Comparison of ENCODE assay signal across 8 cellular contexts in genomic region chr9:84670106-84670800, GRCh38. TPM values are rescaled to one million over a fixed set of nuclear protein-coding genes. Genes with fewer than 3 reads are reported as not detected.
DNase-seq lines count a peak whose midpoint lies in the region; ATAC-seq and TF ChIP-seq lines count a peak whose summit lies in the region.

No MANE protein-coding gene starts in this region.

- peaks cover 4% of the 10 kb centered on the region; the same call in 1 of the 2 replicates for H3K4me1 ChIP-seq in GM23338 (ENCODE audit: insufficient read depth)
- H3K4me1 ChIP-seq in skeletal muscle satellite cell (ENCODE audit: control insufficient read depth, insufficient read depth, low read length): peaks cover 19% of the 10 kb centered on the region

- peak overlapping the region; percentile 75 for H3K4me3 ChIP-seq in GM23338
- peak overlapping the region; percentile 22 for H3K4me3 ChIP-seq in iPS-11a (ENCODE audit: low read depth, low read length)
- no peak overlapping the region for H3K4me3 ChIP-seq in skeletal muscle satellite cell (ENCODE audit: low read length)

- no peaks in the 10 kb centered on the region for H4K20me1 ChIP-seq in GM23338 (replicated peaks; ENCODE audit: insufficient read depth)

- H3K9me3 ChIP-seq in skeletal muscle satellite cell (replicated peaks; ENCODE audit: low read length): no peaks in the 10 kb centered on the region

- TF ChIP-seq CTCF in GM23338 (conservative IDR thresholded peaks at IDR 0.05; ENCODE audit: low read depth in 2 of 2): peak in 1 of 2 experiments; percentile 23; a peak in 1 of 4 replicates

- H3K9me2 ChIP-seq in GM23338 (ENCODE audit: insufficient read depth): no peaks in the 10 kb centered on the region

- H3K27me3 ChIP-seq in GM23338 (ENCODE audit: insufficient read depth) (peaks cover 78% of the 10 kb centered on the region), skeletal muscle satellite cell (ENCODE audit: control insufficient read depth, insufficient read depth, low read length) (peaks cover 48% of the 10 kb centered on the region)

- peak; percentile 59 for ATAC-seq in GM23338
- ATAC-seq in HG02970 (IDR thresholded peaks at IDR 0.05; ENCODE audit: low FRiP score, unreplicated experiment): no peak

- H3K4me3 Mint-ChIP-seq in GM23338: peak overlapping the region; percentile 71

- H3K79me2 ChIP-seq in GM23338 (replicated peaks; ENCODE audit: insufficient read depth): no peaks in the 10 kb centered on the region

- peak overlapping the region; percentile 90 for H2AFZ ChIP-seq in GM23338

- no peak overlapping the region for H3K27ac Mint-ChIP-seq in GM23338

- H3K27ac ChIP-seq in GM23338 (ENCODE audit: low read depth) (no peak overlapping the region), angular gyrus (ENCODE audit: low read depth, low read length) (peak overlapping the region; percentile 93)

- no peaks in the 10 kb centered on the region for H3F3A ChIP-seq in GM23338 (replicated peaks; ENCODE audit: low read depth)

- DNase-seq in GM23338 (ENCODE audit: low spot score) (peak; percentile 75), GDM1 (lab: John Stamatoyannopoulos, UW) (no peak), NCI-H345 treated with DMSO at 0.1 percent for 48 hours (lab: John Stamatoyannopoulos, UW; ENCODE audit: unreplicated experiment) (no peak)
- no peak for DNase-seq in activated CD4-positive, CD25-positive, alpha-beta regulatory T cell (lab: John Stamatoyannopoulos, UW)

- no peaks in the 10 kb centered on the region for H3K36me3 Mint-ChIP-seq in GM23338 (ENCODE audit: low read depth)

- no peaks in the 10 kb centered on the region; the same call in 1 of the 3 replicates for H3K9me3 Mint-ChIP-seq in GM23338

- H3K9ac ChIP-seq in skeletal muscle satellite cell (ENCODE audit: low read depth, low read length): no peak overlapping the region

- H3K4me1 Mint-ChIP-seq in GM23338: peaks cover 13% of the 10 kb centered on the region

- H3K27me3 Mint-ChIP-seq in GM23338 (ENCODE audit: insufficient read depth, low read depth, poor library complexity): peaks cover 51% of the 10 kb centered on the region

- H3K36me3 ChIP-seq in GM23338 (ENCODE audit: insufficient read depth) (no peaks in the 10 kb centered on the region), skeletal muscle satellite cell (ENCODE audit: insufficient read depth, low read length) (no peaks in the 10 kb centered on the region)

- H3K4me2 ChIP-seq in GM23338 (peak overlapping the region; percentile 94), skeletal muscle satellite cell (ENCODE audit: low read length) (peak overlapping the region; percentile 97)

TF ChIP-seq in GM23338, 12 proteins besides CTCF, POLR2A, EP300 and RAD21:
- TF ChIP-seq EZH2 (IDR thresholded peaks at IDR 0.05; ENCODE audit: low read depth, unreplicated experiment) (peak; percentile 50), ZNF462 (CRISPR knock-in tag; IDR thresholded peaks at IDR 0.05) (no peak), ZNF331 (CRISPR knock-in tag; IDR thresholded peaks at IDR 0.05; ENCODE audit: low read depth) (no peak), EZH2phosphoT487 (IDR thresholded peaks at IDR 0.05; ENCODE audit: unreplicated experiment) (peak; percentile 48)
- TF ChIP-seq, protein P1, sequence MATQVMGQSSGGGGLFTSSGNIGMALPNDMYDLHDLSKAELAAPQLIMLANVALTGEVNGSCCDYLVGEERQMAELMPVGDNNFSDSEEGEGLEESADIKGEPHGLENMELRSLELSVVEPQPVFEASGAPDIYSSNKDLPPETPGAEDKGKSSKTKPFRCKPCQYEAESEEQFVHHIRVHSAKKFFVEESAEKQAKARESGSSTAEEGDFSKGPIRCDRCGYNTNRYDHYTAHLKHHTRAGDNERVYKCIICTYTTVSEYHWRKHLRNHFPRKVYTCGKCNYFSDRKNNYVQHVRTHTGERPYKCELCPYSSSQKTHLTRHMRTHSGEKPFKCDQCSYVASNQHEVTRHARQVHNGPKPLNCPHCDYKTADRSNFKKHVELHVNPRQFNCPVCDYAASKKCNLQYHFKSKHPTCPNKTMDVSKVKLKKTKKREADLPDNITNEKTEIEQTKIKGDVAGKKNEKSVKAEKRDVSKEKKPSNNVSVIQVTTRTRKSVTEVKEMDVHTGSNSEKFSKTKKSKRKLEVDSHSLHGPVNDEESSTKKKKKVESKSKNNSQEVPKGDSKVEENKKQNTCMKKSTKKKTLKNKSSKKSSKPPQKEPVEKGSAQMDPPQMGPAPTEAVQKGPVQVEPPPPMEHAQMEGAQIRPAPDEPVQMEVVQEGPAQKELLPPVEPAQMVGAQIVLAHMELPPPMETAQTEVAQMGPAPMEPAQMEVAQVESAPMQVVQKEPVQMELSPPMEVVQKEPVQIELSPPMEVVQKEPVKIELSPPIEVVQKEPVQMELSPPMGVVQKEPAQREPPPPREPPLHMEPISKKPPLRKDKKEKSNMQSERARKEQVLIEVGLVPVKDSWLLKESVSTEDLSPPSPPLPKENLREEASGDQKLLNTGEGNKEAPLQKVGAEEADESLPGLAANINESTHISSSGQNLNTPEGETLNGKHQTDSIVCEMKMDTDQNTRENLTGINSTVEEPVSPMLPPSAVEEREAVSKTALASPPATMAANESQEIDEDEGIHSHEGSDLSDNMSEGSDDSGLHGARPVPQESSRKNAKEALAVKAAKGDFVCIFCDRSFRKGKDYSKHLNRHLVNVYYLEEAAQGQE (IDR thresholded peaks at IDR 0.05; ENCODE audit: unreplicated experiment): no peak

RNA-seq across cellular contexts. Expression of gene NTRK2, which starts 0.7 kb away (rescaled TPM):
- total RNA-seq in GM23338 (2014; rRNA removed; shearing (Covaris generic)): 0.03 TPM in 1 of 2 replicates, not detected in the other
- polyA plus RNA-seq in GM23338 (2016; fragmentation: Nextera tagmentation; extraction: Ambion mirVana): not detected in 2 replicates
- not detected in 2 replicates for total RNA-seq in skeletal muscle satellite cell (2012; rRNA removed)
